1 cellular context compared by ENCODE assay signal in the genomic region with DNA sequence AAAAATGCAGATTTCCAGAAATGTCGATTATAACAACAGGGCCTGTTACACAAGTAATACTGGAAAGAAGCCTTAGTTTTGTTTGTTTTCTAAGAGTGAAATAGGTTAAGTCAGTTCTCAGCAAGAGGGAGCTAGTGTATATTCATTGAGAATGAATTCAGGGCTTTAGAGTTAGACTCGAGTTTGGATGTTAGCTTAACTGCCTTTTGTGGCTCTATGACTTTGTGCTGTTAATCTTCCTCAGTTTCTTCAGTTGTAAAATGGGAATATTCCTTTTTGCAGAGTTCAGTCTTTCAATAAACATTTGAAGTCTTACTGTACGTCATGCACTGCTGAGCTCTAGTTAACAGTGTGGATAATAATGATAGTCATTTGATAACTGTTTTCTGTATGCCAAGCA.
TF ChIP-seq lines count a peak whose summit lies in the region.

No MANE protein-coding gene starts in this region.

TF ChIP-seq in GM23338, 12 proteins besides CTCF, POLR2A, EP300 and RAD21:
- no peak for TF ChIP-seq ZNF462 (CRISPR knock-in tag; IDR thresholded peaks at IDR 0.05)
- TF ChIP-seq, protein P1, sequence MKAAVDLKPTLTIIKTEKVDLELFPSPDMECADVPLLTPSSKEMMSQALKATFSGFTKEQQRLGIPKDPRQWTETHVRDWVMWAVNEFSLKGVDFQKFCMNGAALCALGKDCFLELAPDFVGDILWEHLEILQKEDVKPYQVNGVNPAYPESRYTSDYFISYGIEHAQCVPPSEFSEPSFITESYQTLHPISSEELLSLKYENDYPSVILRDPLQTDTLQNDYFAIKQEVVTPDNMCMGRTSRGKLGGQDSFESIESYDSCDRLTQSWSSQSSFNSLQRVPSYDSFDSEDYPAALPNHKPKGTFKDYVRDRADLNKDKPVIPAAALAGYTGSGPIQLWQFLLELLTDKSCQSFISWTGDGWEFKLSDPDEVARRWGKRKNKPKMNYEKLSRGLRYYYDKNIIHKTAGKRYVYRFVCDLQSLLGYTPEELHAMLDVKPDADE (IDR thresholded peaks at IDR 0.05) = no peak
- TF ChIP-seq EZH2phosphoT487 (IDR thresholded peaks at IDR 0.05; ENCODE audit: unreplicated experiment) = no peak
- no peak for TF ChIP-seq JUNB (IDR thresholded peaks at IDR 0.05; ENCODE audit: unreplicated experiment)
- no peak for TF ChIP-seq ZNF331 (CRISPR knock-in tag; IDR thresholded peaks at IDR 0.05; ENCODE audit: low read depth)
- no peak for TF ChIP-seq POLR2AphosphoS5 (IDR thresholded peaks at IDR 0.05; ENCODE audit: low read depth)
